In the genomic region with DNA sequence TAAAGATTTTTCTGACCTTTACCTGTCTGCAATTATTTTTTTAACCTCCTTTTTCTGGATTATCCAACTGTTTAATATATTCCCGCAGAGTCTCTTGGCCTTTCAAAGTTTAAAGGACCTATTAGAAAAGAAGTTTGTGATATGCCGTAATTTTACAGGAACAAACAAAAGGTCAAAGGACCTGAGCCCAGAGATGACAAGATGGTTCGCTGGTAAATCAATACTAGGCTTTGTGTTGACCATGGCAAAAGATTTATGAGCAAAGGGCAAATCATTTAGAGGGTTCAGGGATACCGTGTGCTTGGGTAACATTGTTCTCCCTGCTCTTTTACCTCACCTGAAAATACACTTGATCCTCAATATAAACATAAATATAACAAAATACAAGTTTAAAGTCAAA, we compare ENCODE assay signal across 1 cellular context.
TF ChIP-seq lines count a peak whose summit lies in the region.

No MANE protein-coding gene starts in this region.

TF ChIP-seq in HepG2, 621 proteins besides CTCF, POLR2A, EP300 and RAD21 (continued from another document and continues in another):
- TF ChIP-seq, protein P1, sequence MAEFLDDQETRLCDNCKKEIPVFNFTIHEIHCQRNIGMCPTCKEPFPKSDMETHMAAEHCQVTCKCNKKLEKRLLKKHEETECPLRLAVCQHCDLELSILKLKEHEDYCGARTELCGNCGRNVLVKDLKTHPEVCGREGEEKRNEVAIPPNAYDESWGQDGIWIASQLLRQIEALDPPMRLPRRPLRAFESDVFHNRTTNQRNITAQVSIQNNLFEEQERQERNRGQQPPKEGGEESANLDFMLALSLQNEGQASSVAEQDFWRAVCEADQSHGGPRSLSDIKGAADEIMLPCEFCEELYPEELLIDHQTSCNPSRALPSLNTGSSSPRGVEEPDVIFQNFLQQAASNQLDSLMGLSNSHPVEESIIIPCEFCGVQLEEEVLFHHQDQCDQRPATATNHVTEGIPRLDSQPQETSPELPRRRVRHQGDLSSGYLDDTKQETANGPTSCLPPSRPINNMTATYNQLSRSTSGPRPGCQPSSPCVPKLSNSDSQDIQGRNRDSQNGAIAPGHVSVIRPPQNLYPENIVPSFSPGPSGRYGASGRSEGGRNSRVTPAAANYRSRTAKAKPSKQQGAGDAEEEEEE (CRISPR knock-in tag; IDR thresholded peaks at IDR 0.05; ENCODE audit: borderline replicate concordance), result no peak
- peak; percentile 36; the same call in 1 of the 2 replicates for TF ChIP-seq MAFF (IDR thresholded peaks at IDR 0.05; ENCODE audit: low read depth, low read length)
- TF ChIP-seq ZNF44 (CRISPR knock-in tag; IDR thresholded peaks at IDR 0.05), result no peak
- TF ChIP-seq ZFAT (CRISPR knock-in tag; conservative IDR thresholded peaks at IDR 0.05), result no peak
- TF ChIP-seq CENPT (CRISPR knock-in tag; IDR thresholded peaks at IDR 0.05; ENCODE audit: low read depth), result no peak
- no peak for TF ChIP-seq ZNF20 (CRISPR knock-in tag; IDR thresholded peaks at IDR 0.05)
- TF ChIP-seq ARNT (IDR thresholded peaks at IDR 0.05), result no peak
- TF ChIP-seq TCF12 (IDR thresholded peaks at IDR 0.05), result no peak
- TF ChIP-seq TCF12 (CRISPR knock-in tag; IDR thresholded peaks at IDR 0.05), result peak; percentile 44; the same call in 1 of the 2 replicates
- TF ChIP-seq TP53 (CRISPR knock-in tag; conservative IDR thresholded peaks at IDR 0.05), result no peak
- TF ChIP-seq ZNF383 (CRISPR knock-in tag; IDR thresholded peaks at IDR 0.05; ENCODE audit: borderline replicate concordance), result no peak
- TF ChIP-seq SMYD3 (CRISPR knock-in tag; IDR thresholded peaks at IDR 0.05), result no peak
- no peak for TF ChIP-seq ZNF451 (CRISPR knock-in tag; IDR thresholded peaks at IDR 0.05)
- TF ChIP-seq, protein P2, sequence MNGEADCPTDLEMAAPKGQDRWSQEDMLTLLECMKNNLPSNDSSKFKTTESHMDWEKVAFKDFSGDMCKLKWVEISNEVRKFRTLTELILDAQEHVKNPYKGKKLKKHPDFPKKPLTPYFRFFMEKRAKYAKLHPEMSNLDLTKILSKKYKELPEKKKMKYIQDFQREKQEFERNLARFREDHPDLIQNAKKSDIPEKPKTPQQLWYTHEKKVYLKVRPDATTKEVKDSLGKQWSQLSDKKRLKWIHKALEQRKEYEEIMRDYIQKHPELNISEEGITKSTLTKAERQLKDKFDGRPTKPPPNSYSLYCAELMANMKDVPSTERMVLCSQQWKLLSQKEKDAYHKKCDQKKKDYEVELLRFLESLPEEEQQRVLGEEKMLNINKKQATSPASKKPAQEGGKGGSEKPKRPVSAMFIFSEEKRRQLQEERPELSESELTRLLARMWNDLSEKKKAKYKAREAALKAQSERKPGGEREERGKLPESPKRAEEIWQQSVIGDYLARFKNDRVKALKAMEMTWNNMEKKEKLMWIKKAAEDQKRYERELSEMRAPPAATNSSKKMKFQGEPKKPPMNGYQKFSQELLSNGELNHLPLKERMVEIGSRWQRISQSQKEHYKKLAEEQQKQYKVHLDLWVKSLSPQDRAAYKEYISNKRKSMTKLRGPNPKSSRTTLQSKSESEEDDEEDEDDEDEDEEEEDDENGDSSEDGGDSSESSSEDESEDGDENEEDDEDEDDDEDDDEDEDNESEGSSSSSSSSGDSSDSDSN (CRISPR knock-in tag; IDR thresholded peaks at IDR 0.05), result no peak
- no peak for TF ChIP-seq TEAD2 (CRISPR knock-in tag; IDR thresholded peaks at IDR 0.05)
- TF ChIP-seq BCL6 (CRISPR knock-in tag; IDR thresholded peaks at IDR 0.05), result peak; percentile 95
- TF ChIP-seq, protein P3, sequence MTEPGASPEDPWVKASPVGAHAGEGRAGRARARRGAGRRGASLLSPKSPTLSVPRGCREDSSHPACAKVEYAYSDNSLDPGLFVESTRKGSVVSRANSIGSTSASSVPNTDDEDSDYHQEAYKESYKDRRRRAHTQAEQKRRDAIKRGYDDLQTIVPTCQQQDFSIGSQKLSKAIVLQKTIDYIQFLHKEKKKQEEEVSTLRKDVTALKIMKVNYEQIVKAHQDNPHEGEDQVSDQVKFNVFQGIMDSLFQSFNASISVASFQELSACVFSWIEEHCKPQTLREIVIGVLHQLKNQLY (CRISPR knock-in tag; IDR thresholded peaks at IDR 0.05), result peak; percentile 68; the same call in 1 of the 2 replicates
- no peak for TF ChIP-seq ZNF329 (CRISPR knock-in tag; IDR thresholded peaks at IDR 0.05; ENCODE audit: low read depth)
- TF ChIP-seq ZMYM4 (CRISPR knock-in tag; IDR thresholded peaks at IDR 0.05), result peak; percentile 91
- TF ChIP-seq SP2 (CRISPR knock-in tag; IDR thresholded peaks at IDR 0.05), result no peak
- TF ChIP-seq RBFOX2 (IDR thresholded peaks at IDR 0.05; ENCODE audit: low read depth, low read length), result no peak
- peak; percentile 81; the same call in 1 of the 2 replicates for TF ChIP-seq ZNF264 (CRISPR knock-in tag; IDR thresholded peaks at IDR 0.05)
- TF ChIP-seq ZNF749 (CRISPR knock-in tag; IDR thresholded peaks at IDR 0.05; ENCODE audit: borderline replicate concordance), result no peak
- TF ChIP-seq, protein P4, sequence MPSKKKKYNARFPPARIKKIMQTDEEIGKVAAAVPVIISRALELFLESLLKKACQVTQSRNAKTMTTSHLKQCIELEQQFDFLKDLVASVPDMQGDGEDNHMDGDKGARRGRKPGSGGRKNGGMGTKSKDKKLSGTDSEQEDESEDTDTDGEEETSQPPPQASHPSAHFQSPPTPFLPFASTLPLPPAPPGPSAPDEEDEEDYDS (CRISPR knock-in tag; IDR thresholded peaks at IDR 0.05), result peak; percentile 51; the same call in 1 of the 2 replicates
- TF ChIP-seq TBL1XR1 (IDR thresholded peaks at IDR 0.05; ENCODE audit: borderline replicate concordance, low read length, partially characterized antibody), result peak; percentile 62
- TF ChIP-seq SALL1 (CRISPR knock-in tag; IDR thresholded peaks at IDR 0.05), result peak; percentile 97
- peak; percentile 73 for TF ChIP-seq FOXP1 (IDR thresholded peaks at IDR 0.05)
- TF ChIP-seq FOXP1 (CRISPR knock-in tag; IDR thresholded peaks at IDR 0.05), result peak; percentile 95
- TF ChIP-seq HNF4G (IDR thresholded peaks at IDR 0.05; ENCODE audit: borderline replicate concordance, low read depth, low read length), result peak; percentile 94
- peak; percentile 82 for TF ChIP-seq HNF4G (CRISPR knock-in tag; IDR thresholded peaks at IDR 0.05; ENCODE audit: borderline replicate concordance, low read depth)
- TF ChIP-seq EEA1 (CRISPR knock-in tag; IDR thresholded peaks at IDR 0.05; ENCODE audit: borderline replicate concordance), result no peak
- TF ChIP-seq, protein P5, sequence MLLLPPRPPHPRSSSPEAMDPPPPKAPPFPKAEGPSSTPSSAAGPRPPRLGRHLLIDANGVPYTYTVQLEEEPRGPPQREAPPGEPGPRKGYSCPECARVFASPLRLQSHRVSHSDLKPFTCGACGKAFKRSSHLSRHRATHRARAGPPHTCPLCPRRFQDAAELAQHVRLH (CRISPR knock-in tag; IDR thresholded peaks at IDR 0.05; ENCODE audit: borderline replicate concordance, low read depth), result peak; percentile 68; the same call in 1 of the 2 replicates
- peak; percentile 99 for TF ChIP-seq NFIC (IDR thresholded peaks at IDR 0.05; ENCODE audit: low read length)
- TF ChIP-seq FOXC1 (CRISPR knock-in tag; IDR thresholded peaks at IDR 0.05; ENCODE audit: borderline replicate concordance), result no peak
- no peak for TF ChIP-seq RFXANK (CRISPR knock-in tag; IDR thresholded peaks at IDR 0.05)
- TF ChIP-seq ZNF782 (CRISPR knock-in tag; IDR thresholded peaks at IDR 0.05; ENCODE audit: borderline replicate concordance), result no peak
- TF ChIP-seq HOXA5 (CRISPR knock-in tag; IDR thresholded peaks at IDR 0.05), result peak; percentile 99
- TF ChIP-seq SP5 (CRISPR knock-in tag; IDR thresholded peaks at IDR 0.05; ENCODE audit: borderline replicate concordance, low read depth), result 0 out of 2 replicates have a peak, but pooled peaks have one; percentile 28
- no peak for TF ChIP-seq ZNF616 (CRISPR knock-in tag; IDR thresholded peaks at IDR 0.05; ENCODE audit: low read depth)
- peak; percentile 63; the same call in 1 of the 2 replicates for TF ChIP-seq AKAP8 (CRISPR knock-in tag; IDR thresholded peaks at IDR 0.05)
- no peak for TF ChIP-seq NFIB (CRISPR knock-in tag; IDR thresholded peaks at IDR 0.05; ENCODE audit: borderline replicate concordance)
- no peak for TF ChIP-seq THYN1 (CRISPR knock-in tag; IDR thresholded peaks at IDR 0.05; ENCODE audit: borderline replicate concordance, low read depth)
- TF ChIP-seq TBX2 (CRISPR knock-in tag; IDR thresholded peaks at IDR 0.05; ENCODE audit: borderline replicate concordance), result peak; percentile 81
- TF ChIP-seq, protein P6, sequence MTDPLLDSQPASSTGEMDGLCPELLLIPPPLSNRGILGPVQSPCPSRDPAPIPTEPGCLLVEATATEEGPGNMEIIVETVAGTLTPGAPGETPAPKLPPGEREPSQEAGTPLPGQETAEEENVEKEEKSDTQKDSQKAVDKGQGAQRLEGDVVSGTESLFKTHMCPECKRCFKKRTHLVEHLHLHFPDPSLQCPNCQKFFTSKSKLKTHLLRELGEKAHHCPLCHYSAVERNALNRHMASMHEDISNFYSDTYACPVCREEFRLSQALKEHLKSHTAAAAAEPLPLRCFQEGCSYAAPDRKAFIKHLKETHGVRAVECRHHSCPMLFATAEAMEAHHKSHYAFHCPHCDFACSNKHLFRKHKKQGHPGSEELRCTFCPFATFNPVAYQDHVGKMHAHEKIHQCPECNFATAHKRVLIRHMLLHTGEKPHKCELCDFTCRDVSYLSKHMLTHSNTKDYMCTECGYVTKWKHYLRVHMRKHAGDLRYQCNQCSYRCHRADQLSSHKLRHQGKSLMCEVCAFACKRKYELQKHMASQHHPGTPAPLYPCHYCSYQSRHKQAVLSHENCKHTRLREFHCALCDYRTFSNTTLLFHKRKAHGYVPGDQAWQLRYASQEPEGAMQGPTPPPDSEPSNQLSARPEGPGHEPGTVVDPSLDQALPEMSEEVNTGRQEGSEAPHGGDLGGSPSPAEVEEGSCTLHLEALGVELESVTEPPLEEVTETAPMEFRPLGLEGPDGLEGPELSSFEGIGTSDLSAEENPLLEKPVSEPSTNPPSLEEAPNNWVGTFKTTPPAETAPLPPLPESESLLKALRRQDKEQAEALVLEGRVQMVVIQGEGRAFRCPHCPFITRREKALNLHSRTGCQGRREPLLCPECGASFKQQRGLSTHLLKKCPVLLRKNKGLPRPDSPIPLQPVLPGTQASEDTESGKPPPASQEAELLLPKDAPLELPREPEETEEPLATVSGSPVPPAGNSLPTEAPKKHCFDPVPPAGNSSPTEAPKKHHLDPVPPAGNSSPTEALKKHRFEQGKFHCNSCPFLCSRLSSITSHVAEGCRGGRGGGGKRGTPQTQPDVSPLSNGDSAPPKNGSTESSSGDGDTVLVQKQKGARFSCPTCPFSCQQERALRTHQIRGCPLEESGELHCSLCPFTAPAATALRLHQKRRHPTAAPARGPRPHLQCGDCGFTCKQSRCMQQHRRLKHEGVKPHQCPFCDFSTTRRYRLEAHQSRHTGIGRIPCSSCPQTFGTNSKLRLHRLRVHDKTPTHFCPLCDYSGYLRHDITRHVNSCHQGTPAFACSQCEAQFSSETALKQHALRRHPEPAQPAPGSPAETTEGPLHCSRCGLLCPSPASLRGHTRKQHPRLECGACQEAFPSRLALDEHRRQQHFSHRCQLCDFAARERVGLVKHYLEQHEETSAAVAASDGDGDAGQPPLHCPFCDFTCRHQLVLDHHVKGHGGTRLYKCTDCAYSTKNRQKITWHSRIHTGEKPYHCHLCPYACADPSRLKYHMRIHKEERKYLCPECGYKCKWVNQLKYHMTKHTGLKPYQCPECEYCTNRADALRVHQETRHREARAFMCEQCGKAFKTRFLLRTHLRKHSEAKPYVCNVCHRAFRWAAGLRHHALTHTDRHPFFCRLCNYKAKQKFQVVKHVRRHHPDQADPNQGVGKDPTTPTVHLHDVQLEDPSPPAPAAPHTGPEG (CRISPR knock-in tag; IDR thresholded peaks at IDR 0.05), result no peak
- TF ChIP-seq ZNF138 (CRISPR knock-in tag; IDR thresholded peaks at IDR 0.05; ENCODE audit: low read depth), result no peak
- no peak for TF ChIP-seq REL (CRISPR knock-in tag; conservative IDR thresholded peaks at IDR 0.05)
- 0 out of 2 replicates have a peak, but pooled peaks have one; percentile 36 for TF ChIP-seq ZBTB7B (CRISPR knock-in tag; IDR thresholded peaks at IDR 0.05)
- TF ChIP-seq POLR2AphosphoS5 (IDR thresholded peaks at IDR 0.05; ENCODE audit: low read depth, low read length), result no peak
- TF ChIP-seq ZFP90 (CRISPR knock-in tag; IDR thresholded peaks at IDR 0.05; ENCODE audit: borderline replicate concordance), result no peak
- TF ChIP-seq TCF7L2 (IDR thresholded peaks at IDR 0.05; ENCODE audit: low read depth, low read length), result peak; percentile 82
- TF ChIP-seq, protein P7, sequence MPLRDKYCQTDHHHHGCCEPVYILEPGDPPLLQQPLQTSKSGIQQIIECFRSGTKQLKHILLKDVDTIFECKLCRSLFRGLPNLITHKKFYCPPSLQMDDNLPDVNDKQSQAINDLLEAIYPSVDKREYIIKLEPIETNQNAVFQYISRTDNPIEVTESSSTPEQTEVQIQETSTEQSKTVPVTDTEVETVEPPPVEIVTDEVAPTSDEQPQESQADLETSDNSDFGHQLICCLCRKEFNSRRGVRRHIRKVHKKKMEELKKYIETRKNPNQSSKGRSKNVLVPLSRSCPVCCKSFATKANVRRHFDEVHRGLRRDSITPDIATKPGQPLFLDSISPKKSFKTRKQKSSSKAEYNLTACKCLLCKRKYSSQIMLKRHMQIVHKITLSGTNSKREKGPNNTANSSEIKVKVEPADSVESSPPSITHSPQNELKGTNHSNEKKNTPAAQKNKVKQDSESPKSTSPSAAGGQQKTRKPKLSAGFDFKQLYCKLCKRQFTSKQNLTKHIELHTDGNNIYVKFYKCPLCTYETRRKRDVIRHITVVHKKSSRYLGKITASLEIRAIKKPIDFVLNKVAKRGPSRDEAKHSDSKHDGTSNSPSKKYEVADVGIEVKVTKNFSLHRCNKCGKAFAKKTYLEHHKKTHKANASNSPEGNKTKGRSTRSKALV (CRISPR knock-in tag; IDR thresholded peaks at IDR 0.05), result peak; percentile 51; the same call in 1 of the 2 replicates
- peak; percentile 86 for TF ChIP-seq SAP130 (CRISPR knock-in tag; IDR thresholded peaks at IDR 0.05; ENCODE audit: low read depth)
- TF ChIP-seq FIP1L1 (IDR thresholded peaks at IDR 0.05; ENCODE audit: borderline replicate concordance, insufficient read depth, low read depth, low read length), result no peak
- TF ChIP-seq ATF1 (CRISPR knock-in tag; IDR thresholded peaks at IDR 0.05), result peak; percentile 58; the same call in 1 of the 2 replicates
- peak; percentile 98 for TF ChIP-seq TCF7 (IDR thresholded peaks at IDR 0.05; ENCODE audit: low read depth)
- TF ChIP-seq REPIN1 (CRISPR knock-in tag; IDR thresholded peaks at IDR 0.05; ENCODE audit: borderline replicate concordance, low read depth), result peak; percentile 53; the same call in 1 of the 2 replicates
- TF ChIP-seq ZNF564 (CRISPR knock-in tag; IDR thresholded peaks at IDR 0.05), result no peak
- peak; percentile 93 for TF ChIP-seq HHEX (CRISPR knock-in tag; IDR thresholded peaks at IDR 0.05)
- no peak for TF ChIP-seq RAD51 (IDR thresholded peaks at IDR 0.05; ENCODE audit: borderline replicate concordance)
- TF ChIP-seq BRCA1 (CRISPR knock-in tag; IDR thresholded peaks at IDR 0.05), result peak; percentile 36; the same call in 1 of the 2 replicates
- no peak for TF ChIP-seq PRPF4 (IDR thresholded peaks at IDR 0.05; ENCODE audit: low read depth, low read length, poor library complexity, severe bottlenecking)
- peak; percentile 34 for TF ChIP-seq PHF5A (CRISPR knock-in tag; IDR thresholded peaks at IDR 0.05; ENCODE audit: low read depth, unreplicated experiment)
- TF ChIP-seq PAX8 (CRISPR knock-in tag; IDR thresholded peaks at IDR 0.05; ENCODE audit: borderline replicate concordance), result no peak
- TF ChIP-seq ZKSCAN8 (CRISPR knock-in tag; IDR thresholded peaks at IDR 0.05; ENCODE audit: borderline replicate concordance), result 0 out of 2 replicates have a peak, but pooled peaks have one; percentile 43
- peak in 1 of 2 experiments; percentile 83; a peak in 2 of 4 replicates for TF ChIP-seq KLF16 (CRISPR knock-in tag; IDR thresholded peaks at IDR 0.05)
- TF ChIP-seq GZF1 (CRISPR knock-in tag; IDR thresholded peaks at IDR 0.05), result no peak
